In the genomic region with DNA sequence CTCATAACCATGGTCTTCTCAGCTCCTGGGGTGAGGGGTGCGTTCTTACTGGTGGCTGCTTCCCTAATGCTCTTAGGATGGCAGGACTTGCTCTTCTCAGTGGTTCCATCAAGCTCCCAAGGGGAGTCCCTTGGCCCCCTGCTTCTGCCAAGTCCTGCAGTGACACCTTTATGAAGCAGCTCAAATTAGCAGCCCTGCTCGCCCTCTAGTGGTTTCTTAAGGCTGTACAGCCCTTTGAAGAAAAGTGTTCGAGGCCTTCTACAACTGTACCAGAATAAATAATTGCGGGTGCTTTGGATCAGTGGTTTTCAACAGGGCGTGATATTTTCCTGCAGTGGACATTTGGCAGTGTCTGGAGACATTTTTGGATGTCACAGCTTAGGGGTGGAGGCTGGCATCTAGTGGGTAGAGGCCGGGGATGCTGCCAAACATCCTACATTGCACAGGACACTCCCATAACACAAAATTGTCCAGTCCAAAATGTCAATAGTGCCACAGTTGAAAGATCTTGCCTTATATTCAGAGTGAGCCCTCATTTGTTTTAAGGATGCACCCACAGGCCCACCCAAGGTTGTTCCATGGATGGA, we compare ENCODE assay signal across 7 cellular contexts.
DNase-seq lines count a peak whose midpoint lies in the region; ATAC-seq lines count a peak whose summit lies in the region.

No MANE protein-coding gene starts in this region.

- DNase-seq in GM03348 (ENCODE audit: low spot score) (peak; percentile 26), NCI-H1105 (lab: John Stamatoyannopoulos, UW) (peak; percentile 5), retina (peak; percentile 49), cerebellar nuclear complex (lab: John Stamatoyannopoulos, UW) (no peak)
- DNase-seq in activated CD4-positive, alpha-beta memory T cell treated with anti-CD3 and anti-CD28 coated beads for 36 hours, result peak; percentile 48

- CTCF ChIA-PET in activated CD4-positive, alpha-beta memory T cell treated with anti-CD3 and anti-CD28 coated beads for 36 hours (lab: Charles Lee), result interaction anchor here (0.7 to 1.7 kb wide), 10 partner anchors 9 to 251 kb away, joined by 3 to 13 read pairs (median 4); no protein-coding TSS in a partner anchor

- ATAC-seq in GM21515 (IDR thresholded peaks at IDR 0.05; ENCODE audit: unreplicated experiment), result peak; percentile 78
- ATAC-seq in esophagus mucosa, result peak; percentile 52

- H3K4me3 Mint-ChIP-seq in activated CD4-positive, alpha-beta memory T cell treated with anti-CD3 and anti-CD28 coated beads for 36 hours, result no peak overlapping the region

- H3K4me1 Mint-ChIP-seq in activated CD4-positive, alpha-beta memory T cell treated with anti-CD3 and anti-CD28 coated beads for 36 hours (ENCODE audit: low read depth), result peaks cover 6% of the 10 kb centered on the region

- no peaks in the 10 kb centered on the region for H3K9me3 Mint-ChIP-seq in activated CD4-positive, alpha-beta memory T cell treated with anti-CD3 and anti-CD28 coated beads for 36 hours

- POLR2A ChIA-PET in activated CD4-positive, alpha-beta memory T cell treated with anti-CD3 and anti-CD28 coated beads for 36 hours (lab: Charles Lee), result no interaction called here

- H3K36me3 Mint-ChIP-seq in activated CD4-positive, alpha-beta memory T cell treated with anti-CD3 and anti-CD28 coated beads for 36 hours, result no peaks in the 10 kb centered on the region

- intact Hi-C loops in activated CD4-positive, alpha-beta memory T cell treated with anti-CD3 and anti-CD28 coated beads for 36 hours (cut with micrococcal nuclease), result loop anchor here (2.0 to 10.0 kb wide), 2 partner anchors 250 to 680 kb away; no protein-coding TSS in a partner anchor

- no peak overlapping the region for H3K27ac Mint-ChIP-seq in activated CD4-positive, alpha-beta memory T cell treated with anti-CD3 and anti-CD28 coated beads for 36 hours

- no peaks in the 10 kb centered on the region for H3K27me3 Mint-ChIP-seq in activated CD4-positive, alpha-beta memory T cell treated with anti-CD3 and anti-CD28 coated beads for 36 hours

Comparison
In these comparisons a context has a peak if more than half of its experiments do, and no peak if none do; other contexts are left out.
1. DNase-seq: peak in GM03348 (single experiment), NCI-H1105 (single experiment), activated CD4-positive, alpha-beta memory T cell treated with anti-CD3 and anti-CD28 coated beads for 36 hours (single experiment) and retina (single experiment); none in cerebellar nuclear complex (0 of 2).